9 cellular contexts compared by ENCODE assay signal in genomic region chr1:112396668-112397025, GRCh38. TPM values are rescaled to one million over a fixed set of nuclear protein-coding genes. Genes with fewer than 3 reads are reported as not detected.
DNase-seq lines count a peak whose midpoint lies in the region; ATAC-seq, FAIRE-seq and TF ChIP-seq lines count a peak whose summit lies in the region.
"Had no signal": no experiment of that assay in that cellular context is flagged by ENCODE, and none has a peak within 500 bp of the region (broad histone marks: within the 10 kb centered on the region; RNA-seq: fewer than 3 reads in every experiment).

No MANE protein-coding gene starts in this region.

- H3K4me1 Mint-ChIP-seq in progenitor cell of endocrine pancreas (ENCODE audit: low read depth), result peaks cover 33% of the 10 kb centered on the region

- peaks cover 1% of the 10 kb centered on the region for H3K36me3 Mint-ChIP-seq in progenitor cell of endocrine pancreas (ENCODE audit: insufficient read depth)

- H3K27me3 Mint-ChIP-seq in progenitor cell of endocrine pancreas, result no peaks in the 10 kb centered on the region

- H3K4me3 ChIP-seq in RWPE2 (ENCODE audit: severe bottlenecking) (peak overlapping the region; percentile 50), esophagus squamous epithelium (peak overlapping the region; percentile 69 to 91 (median 89))

- TF ChIP-seq CTCF in RWPE2 (IDR thresholded peaks at IDR 0.05; ENCODE audit: poor library complexity, severe bottlenecking) (no peak), esophagus squamous epithelium (IDR thresholded peaks at IDR 0.05) (no peak), progenitor cell of endocrine pancreas (IDR thresholded peaks at IDR 0.05; ENCODE audit: unreplicated experiment) (no peak)

- peak overlapping the region; percentile 98 for H3K27ac Mint-ChIP-seq in progenitor cell of endocrine pancreas

- ATAC-seq in RWPE2 (ENCODE audit: low read depth) (no peak), HG03460 (IDR thresholded peaks at IDR 0.05; ENCODE audit: unreplicated experiment) (no peak)

- H3K36me3 ChIP-seq in RWPE2 (ENCODE audit: low read depth), result no peaks in the 10 kb centered on the region
- H3K36me3 ChIP-seq in esophagus squamous epithelium, result no peaks in the 10 kb centered on the region

- no peaks in the 10 kb centered on the region for H3K9me3 Mint-ChIP-seq in progenitor cell of endocrine pancreas (ENCODE audit: low read depth)

- H3K9me3 ChIP-seq in RWPE2 (ENCODE audit: severe bottlenecking), result no peaks in the 10 kb centered on the region
- H3K9me3 ChIP-seq in esophagus squamous epithelium, result no peaks in the 10 kb centered on the region

- H3K4me3 Mint-ChIP-seq in progenitor cell of endocrine pancreas (ENCODE audit: low read depth), result peak overlapping the region; percentile 93

- H3K27me3 ChIP-seq in RWPE2 (ENCODE audit: insufficient read depth, poor library complexity, severe bottlenecking), result no peaks in the 10 kb centered on the region
- H3K27me3 ChIP-seq in esophagus squamous epithelium, result no peaks in the 10 kb centered on the region

- H3K27ac ChIP-seq in RWPE2 (ENCODE audit: poor library complexity, severe bottlenecking) (peak overlapping the region; percentile 98), esophagus squamous epithelium (peak overlapping the region; percentile 91 to 98 (median 98))

- TF ChIP-seq POLR2A in esophagus squamous epithelium (IDR thresholded peaks at IDR 0.05), result no peak

- FAIRE-seq in frontal cortex (lab: Jason Lieb, UNC), result no peak
- FAIRE-seq: colon had no signal

- intact Hi-C loops in esophagus squamous epithelium (cut with DNase I), result loop anchor here (5.0 kb wide), 1 partner anchor 221 kb away; the partner anchor contains the start of genes CAPZA1 and ST7L

- DNase-seq in NCI-H524 (lab: John Stamatoyannopoulos, UW) (peak; percentile 2 to 29), NCI-H524 treated with DMSO at 0.1 percent for 48 hours (lab: John Stamatoyannopoulos, UW) (no peak), RWPE2 (ENCODE audit: low spot score) (no peak), esophagus squamous epithelium (lab: John Stamatoyannopoulos, UW) (no peak), progenitor cell of endocrine pancreas (ENCODE audit: low spot score, unreplicated experiment) (no peak), NCI-H2196 treated with DMSO at 0.1 percent for 48 hours (lab: John Stamatoyannopoulos, UW; ENCODE audit: unreplicated experiment) (no peak), frontal cortex (ENCODE audit: low spot score in 2 of 2) (no peak)

- H3K4me1 ChIP-seq in RWPE2 (ENCODE audit: insufficient read depth, poor library complexity, severe bottlenecking) (peaks cover 36% of the 10 kb centered on the region), esophagus squamous epithelium (peaks cover 26 to 90% (median 36%) of the 10 kb centered on the region in 3 donors)

- WGBS in esophagus squamous epithelium, 2 donors, result 0% methylated on average over 9 of the region's 9 CpGs

RNA-seq across cellular contexts. Expression of gene CTTNBP2NL, which starts 0.6 kb away (rescaled TPM):
- total RNA-seq in esophagus squamous epithelium (10 to 100 TPM; 19.6 to 26.3 (median 22.8) TPM), progenitor cell of endocrine pancreas (46.0 and 48.4 TPM in 2 replicates), frontal cortex (22.8 TPM)

Comparison
In these comparisons a context has a peak if more than half of its experiments do, and no peak if none do; other contexts are left out.
1. DNase-seq: peak in NCI-H524 (2 of 2); none in NCI-H524 treated with DMSO at 0.1 percent for 48 hours (single experiment), RWPE2 (single experiment), esophagus squamous epithelium (single experiment), progenitor cell of endocrine pancreas (single experiment), NCI-H2196 treated with DMSO at 0.1 percent for 48 hours (single experiment) and frontal cortex (0 of 2).